Comparison of ENCODE assay signal across 30 cellular contexts in the genomic region with DNA sequence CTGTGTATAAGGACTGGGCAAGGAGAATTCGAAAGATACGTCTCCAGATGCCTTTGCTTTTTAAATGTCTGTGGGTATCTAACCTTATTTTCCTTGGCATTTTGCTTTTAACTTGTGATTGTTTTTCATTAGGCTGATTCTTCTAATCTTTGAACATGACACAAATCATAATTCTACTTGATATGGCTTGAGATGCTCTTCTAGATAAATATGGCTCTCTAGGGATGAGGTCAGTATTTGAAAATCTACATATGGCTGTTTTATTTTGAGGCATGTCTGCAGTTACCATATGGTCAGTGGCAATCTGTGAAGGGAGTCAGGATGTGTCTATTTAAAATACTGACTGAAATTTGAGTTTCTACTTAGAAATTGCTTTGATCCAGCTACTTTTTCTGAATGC.
"Had no signal": no experiment of that assay in that cellular context is flagged by ENCODE, and none has a peak within 500 bp of the region (broad histone marks: within the 10 kb centered on the region; RNA-seq: fewer than 3 reads in every experiment).

No MANE protein-coding gene starts in this region.

- H3K9me3 ChIP-seq: gastroesophageal sphincter, right atrium auricular region, stomach, suprapubic skin, tibial artery had no signal

- DNase-seq: activated CD4-positive, alpha-beta T cell treated with anti-CD3 and anti-CD28 coated beads, Interleukin-2, amount 10 ng/mL, durations not matched to agents 7 days and 5 days; activated CD8-positive, alpha-beta T cell treated with anti-CD3 and anti-CD28 coated beads for 36 hours; activated gamma-delta T cell treated with Interleukin-2 at 50 U/mL for 16 hours; activated T-cell treated with anti-CD3 and anti-CD28 coated beads, Interleukin-2, amount 50 U/mL, for 4 hours; anterior cingulate cortex; dorsolateral prefrontal cortex; effector memory CD4-positive, alpha-beta T cell; erythroblast; head of caudate nucleus; hypothalamus; immature natural killer cell; kidney; left colon; naive thymus-derived CD8-positive, alpha-beta T cell; stimulated activated CD4-positive, alpha-beta T cell treated with anti-CD3 and anti-CD28 coated beads, Interleukin-15, amount 100 ng/mL, for 24 hours; stimulated activated CD4-positive, alpha-beta T cell treated with anti-CD3 and anti-CD28 coated beads, Interleukin-2, amount 100 ng/mL, for 24 hours; stimulated activated naive B cell treated with anti-CD40 and anti-IgM and Interleukin-4, amounts not matched to agents 10 μg/mL and 1 μg/mL and 100 μg/mL, for 72 hours; stomach; SW 1271; T1000; tibial artery; WERI-Rb-1 had no signal

- H2AFZ ChIP-seq: neural progenitor cell had no signal

- H3K27ac ChIP-seq: coronary artery, gastroesophageal sphincter, neural progenitor cell, right atrium auricular region, stomach, suprapubic skin, tibial artery, WERI-Rb-1 had no signal

- H3K4me3 ChIP-seq: coronary artery, dorsolateral prefrontal cortex, gastroesophageal sphincter, neural progenitor cell, right atrium auricular region, smooth muscle cell, stomach, suprapubic skin, tibial artery had no signal

- H3K27me3 ChIP-seq: dorsolateral prefrontal cortex, gastroesophageal sphincter, neural progenitor cell, right atrium auricular region, stomach, suprapubic skin, tibial artery had no signal

- H3K36me3 ChIP-seq: gastroesophageal sphincter, neural progenitor cell, right atrium auricular region, stomach, suprapubic skin, tibial artery, WERI-Rb-1 had no signal

- H3K4me2 ChIP-seq: neural progenitor cell, smooth muscle cell had no signal

- H3K4me1 ChIP-seq: gastroesophageal sphincter, neural progenitor cell, right atrium auricular region, stomach, suprapubic skin had no signal

- ATAC-seq: activated CD4-positive, CD25-positive, alpha-beta regulatory T cell treated with anti-CD3 and anti-CD28 coated beads, Interleukin-2, amount 50 U/mL, for 24 hours; activated CD8-positive, alpha-beta T cell treated with anti-CD3 and anti-CD28 coated beads for 36 hours; activated T-cell treated with anti-CD3 and anti-CD28 coated beads, Interleukin-2, amount 50 U/mL, for 4 hours; activated T-helper 17 cell treated with anti-CD3 and anti-CD28 coated beads, Interleukin-2, amount 50 U/mL, for 72 hours; gastroesophageal sphincter; left colon; naive thymus-derived CD8-positive, alpha-beta T cell; stimulated activated naive B cell treated with anti-CD40 and anti-IgM and Interleukin-4, amounts not matched to agents 10 μg/mL and 1 μg/mL and 100 μg/mL, for 72 hours had no signal

- H3K9ac ChIP-seq: neural progenitor cell had no signal
